In the genomic region with DNA sequence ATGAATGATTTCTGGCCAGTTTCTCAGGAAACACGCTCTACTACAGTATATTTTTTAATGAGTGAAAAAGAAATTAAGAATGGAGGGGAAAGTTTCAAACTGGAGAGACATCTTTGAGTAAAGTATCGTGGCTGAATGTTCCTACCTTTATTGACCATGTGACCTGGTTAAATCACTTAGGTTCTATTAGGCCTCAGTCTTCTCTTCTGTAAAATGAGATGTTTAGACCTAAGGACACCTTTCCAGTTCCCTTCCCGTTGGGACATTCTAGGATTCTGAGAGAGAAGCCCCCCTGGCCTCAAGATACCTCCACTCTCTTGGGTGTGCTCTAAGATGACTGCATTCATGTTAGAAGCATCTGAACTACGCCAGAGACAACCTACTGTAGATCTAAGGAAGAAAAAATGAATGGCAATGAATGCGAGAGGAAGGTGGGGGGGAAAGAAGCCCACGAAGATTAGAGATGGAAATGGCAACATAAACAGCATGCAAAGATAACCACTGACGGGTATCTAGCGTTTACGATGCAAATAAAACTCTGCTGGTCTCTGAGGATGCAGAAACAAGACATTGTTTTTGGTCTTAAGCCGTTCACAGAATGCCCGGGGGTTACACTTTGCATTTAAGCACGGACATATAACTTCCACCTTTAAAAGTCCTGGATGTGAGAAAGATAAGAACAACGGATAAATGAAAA, we compare ENCODE assay signal across 8 cellular contexts. TPM values are rescaled to one million over a fixed set of nuclear protein-coding genes. Genes with fewer than 3 reads are reported as not detected.
DNase-seq lines count a peak whose midpoint lies in the region; ATAC-seq, FAIRE-seq and TF ChIP-seq lines count a peak whose summit lies in the region.

No MANE protein-coding gene starts in this region.

- CTCF ChIA-PET in H1 (lab: Charles Lee; ENCODE audit: partially characterized antibody) = no interaction called here

- H4K20me1 ChIP-seq in MM.1S (ENCODE audit: insufficient read depth, low read length) (peaks cover 27% of the 10 kb centered on the region), H1 (replicated peaks in 1 of 2; ENCODE audit: control insufficient read depth in 1 of 2, insufficient read depth in 2 of 2, low read length in 2 of 2) (peaks cover 17 to 23% of the 10 kb centered on the region in 2 experiments)

- peak overlapping the region; percentile 48; the same call in 1 of the 2 replicates for H2BK5ac ChIP-seq in H1 (ENCODE audit: low read depth, low read length)

- intact Hi-C loops in left ventricle myocardium inferior (cut with micrococcal nuclease) (no loop called here), Right ventricle myocardium inferior (cut with DNase I) (no loop called here)

- ATAC-seq in Right ventricle myocardium inferior (no peak), GM21619 (IDR thresholded peaks at IDR 0.05; ENCODE audit: unreplicated experiment) (no peak), GM21360 (IDR thresholded peaks at IDR 0.05; ENCODE audit: unreplicated experiment) (no peak)

- TF ChIP-seq CTCF in left ventricle myocardium inferior (IDR thresholded peaks at IDR 0.05; ENCODE audit: borderline replicate concordance) (no peak), MM.1S (IDR thresholded peaks at IDR 0.05; ENCODE audit: low read length) (no peak), H1 (IDR thresholded peaks at IDR 0.05; ENCODE audit: control extremely low read depth in 1 of 3, insufficient read depth in 1 of 3, low read depth in 1 of 3, low read length in 3 of 3) (no peak)

- peak overlapping the region; percentile 53 for H2BK12ac ChIP-seq in H1 (ENCODE audit: low read depth, low read length)

- peaks cover 6% of the 10 kb centered on the region for H3K23me2 ChIP-seq in H1 (ENCODE audit: low read depth, low read length)

- TF ChIP-seq RAD21 in H1 (IDR thresholded peaks at IDR 0.05 in 1 of 2, conservative IDR thresholded peaks at IDR 0.05 in 1 of 2; ENCODE audit: low read depth in 2 of 2, low read length in 2 of 2) = no peak

- H3F3A ChIP-seq in MM.1S (ENCODE audit: insufficient read depth, low read length) = peaks cover 30% of the 10 kb centered on the region

- H3K23ac ChIP-seq in H1 (ENCODE audit: insufficient read length) = no peak overlapping the region

- H4K8ac ChIP-seq in H1 (ENCODE audit: extremely low read depth, insufficient read depth, low read length) = no peak overlapping the region

- peak overlapping the region; percentile 36; the same call in 1 of the 2 replicates for H2BK15ac ChIP-seq in H1 (ENCODE audit: low read length)

- H3K9ac ChIP-seq in MM.1S (ENCODE audit: low read length) (peak overlapping the region; percentile 61; the same call in 1 of the 2 replicates), H1 (replicated peaks in 1 of 4; ENCODE audit: extremely low read depth in 1 of 4, low read depth in 3 of 4, low read length in 3 of 4) (peak overlapping the region; percentile 34 to 99 (median 77); a peak in 6 of 7 replicates)

- no peak overlapping the region for H3K14ac ChIP-seq in H1 (ENCODE audit: insufficient read length)

- no peak overlapping the region; the same call in 1 of the 2 replicates for H2AK5ac ChIP-seq in H1 (ENCODE audit: low read depth, low read length)

- H3K56ac ChIP-seq in H1 (replicated peaks; ENCODE audit: insufficient read length, low read depth, low read length) = no peak overlapping the region

- H3K27me3 ChIP-seq in left ventricle myocardium inferior (ENCODE audit: low read depth) (no peaks in the 10 kb centered on the region), MM.1S (replicated peaks; ENCODE audit: insufficient read depth, low read length) (no peaks in the 10 kb centered on the region), H1 (replicated peaks in 1 of 4; ENCODE audit: control insufficient read depth in 3 of 4, extremely low read depth in 1 of 4, insufficient read depth in 3 of 4, low read length in 3 of 4) (peaks cover 0 to 1% (median 0%) of the 10 kb centered on the region in 4 experiments; a peak in 1 of 7 replicates)

- peak overlapping the region; percentile 87 for H4K5ac ChIP-seq in H1 (ENCODE audit: insufficient read length, low read depth, low read length)

- TF ChIP-seq EP300 in H1 (IDR thresholded peaks at IDR 0.05; ENCODE audit: borderline replicate concordance in 1 of 2, low read depth in 2 of 2, low read length in 2 of 2) = no peak

- H3K27ac ChIP-seq in left ventricle myocardium inferior (replicated peaks) (peak overlapping the region; percentile 97), MM.1S (ENCODE audit: low read length) (peak overlapping the region; percentile 37; the same call in 1 of the 2 replicates), H1 (ENCODE audit: low read depth, low read length) (peak overlapping the region; percentile 37; the same call in 1 of the 2 replicates)

- peak overlapping the region; percentile 75 for H2BK120ac ChIP-seq in H1 (replicated peaks; ENCODE audit: low read depth, low read length)

- POLR2A ChIA-PET in H1 (lab: Charles Lee; ENCODE audit: partially characterized antibody) = interaction anchor here (0.7 to 7.0 kb wide), 9 partner anchors 10 to 84 kb away, joined by 3 to 48 read pairs (median 4); no protein-coding TSS in a partner anchor

- H3K9me2 ChIP-seq in MM.1S (replicated peaks; ENCODE audit: insufficient read depth, low read length) = no peaks in the 10 kb centered on the region

- peak overlapping the region; percentile 13 for H3K4ac ChIP-seq in H1 (replicated peaks; ENCODE audit: insufficient read length, low read depth, low read length)

- 33% methylated on average over 13 of the region's 13 CpGs; no CpG with 5 or more reads in 1 of the 2 experiments for WGBS in H1 (ENCODE audit: extremely low coverage in 1 of 2, insufficient coverage in 1 of 2, insufficient read length in 1 of 2, insufficient replicate concordance in 2 of 2, low coverage in 1 of 2, low lambda C conversion rate in 2 of 2, missing lambda C conversion rate in 1 of 2), 2 experiments

- H2BK20ac ChIP-seq in H1 (ENCODE audit: low read length) = no peak overlapping the region

- H3K79me2 ChIP-seq in MM.1S (ENCODE audit: low read length) (peaks cover 39% of the 10 kb centered on the region), H1 (ENCODE audit: control insufficient read depth in 1 of 2, insufficient read depth in 2 of 2, low read length in 2 of 2) (peaks cover 31 to 40% of the 10 kb centered on the region in 2 experiments)

- H3K4me1 ChIP-seq in left ventricle myocardium inferior (peaks cover 44% of the 10 kb centered on the region), MM.1S (ENCODE audit: low read length) (peaks cover 30% of the 10 kb centered on the region), H1 (replicated peaks in 1 of 4; ENCODE audit: control insufficient read depth in 3 of 4, insufficient read depth in 4 of 4, low read length in 3 of 4) (peaks cover 0 to 7% (median 5%) of the 10 kb centered on the region in 4 experiments; a peak in 5 of 7 replicates)

- H3K9me3 ChIP-seq in left ventricle myocardium inferior (replicated peaks) (no peaks in the 10 kb centered on the region), MM.1S (replicated peaks; ENCODE audit: insufficient read depth, low read length) (no peaks in the 10 kb centered on the region), H1 (ENCODE audit: insufficient read depth in 2 of 2, low read depth in 1 of 2, low read length in 1 of 2) (no peaks in the 10 kb centered on the region)

- peak; percentile 36 for FAIRE-seq in H1 (lab: Jason Lieb, UNC)

- H3K36me3 ChIP-seq in left ventricle myocardium inferior = no peaks in the 10 kb centered on the region
- no peaks in the 10 kb centered on the region; the same call in 1 of the 2 replicates for H3K36me3 ChIP-seq in MM.1S (replicated peaks; ENCODE audit: insufficient read depth, low read length)
- peaks cover 0 to 4% (median 0%) of the 10 kb centered on the region in 4 experiments; a peak in 2 of 8 replicates for H3K36me3 ChIP-seq in H1 (ENCODE audit: control insufficient read depth in 2 of 4, insufficient read depth in 4 of 4, low read length in 3 of 4)

- H2AFZ ChIP-seq in MM.1S (ENCODE audit: low read length) (peak overlapping the region; percentile 86), H1 (ENCODE audit: low read length) (peak overlapping the region; percentile 79)

- DNase-seq in left ventricle myocardium inferior (no peak), Right ventricle myocardium inferior (ENCODE audit: missing footprints) (no peak), MM.1S (no peak), H1 (ENCODE audit: low read depth in 1 of 2, low spot score in 2 of 2) (no peak), pons (ENCODE audit: low spot score) (peak; percentile 14), ACHN (no peak)

- TF ChIP-seq POLR2A in H1 (IDR thresholded peaks at IDR 0.05; ENCODE audit: control extremely low read depth in 1 of 2, low read depth in 2 of 2, low read length in 2 of 2) = no peak

- peak overlapping the region; percentile 93 for H3K18ac ChIP-seq in H1 (ENCODE audit: extremely low read depth, low read length)

- peak overlapping the region; percentile 86 for H3K4me3 ChIP-seq in left ventricle myocardium inferior
- peak overlapping the region; percentile 62 for H3K4me3 ChIP-seq in MM.1S (ENCODE audit: low read length)
- peak overlapping the region; percentile 44 to 99 (median 65) for H3K4me3 ChIP-seq in H1 (ENCODE audit: extremely low read depth in 1 of 4, insufficient read depth in 2 of 4, low read depth in 3 of 4, low read length in 4 of 4)

- H4K91ac ChIP-seq in H1 (replicated peaks; ENCODE audit: insufficient read length, low read length) = peak overlapping the region; percentile 4

- no peaks in the 10 kb centered on the region for H3K79me1 ChIP-seq in H1 (ENCODE audit: low read depth, low read length)

- H3K4me2 ChIP-seq in MM.1S (ENCODE audit: low read depth, low read length) (peak overlapping the region; percentile 71), H1 (ENCODE audit: insufficient read depth in 1 of 2, low read depth in 2 of 2, low read length in 2 of 2) (peak overlapping the region; percentile 76 to 98)

- in situ Hi-C loops in ACHN (cut with HindIII; ENCODE audit: low pct_ligation_motif_present, low pct_unique_long_range_greater_than_20kb, low sequenced_read_pairs) = no loop called here

TF ChIP-seq in H1, 55 proteins besides CTCF, POLR2A, EP300 and RAD21:
- TF ChIP-seq KDM1A (IDR thresholded peaks at IDR 0.05; ENCODE audit: borderline replicate concordance, low read length) (peak; percentile 75; the same call in 1 of the 2 replicates), BRCA1 (IDR thresholded peaks at IDR 0.05; ENCODE audit: low read depth, low read length) (no peak)

RNA-seq across cellular contexts. Expression of gene CPSF6, which starts 0.6 kb away (rescaled TPM):
- total RNA-seq in left ventricle myocardium inferior (28.6 TPM), Right ventricle myocardium inferior (29.3 TPM)
- total RNA-seq in H1 (2021; fragmentation: NEBNext Ultra II Directional; extraction: Animal tissue kit (Norgen Biotek cat#: 25700)) = 156 and 167 TPM in 2 replicates
- 92.7 and 98.7 TPM in 2 replicates for polyA plus RNA-seq in H1 (2011; rRNA removed)
- 72.9 TPM for polyA plus RNA-seq in H1 (2011; cell fraction: cytosol; rRNA removed)
- 142 TPM for polyA plus RNA-seq in H1 (2011; cell fraction: nucleus; rRNA removed)
- polyA plus RNA-seq in H1 (2012, experiment 1 of 2) = 108 to 208 TPM (median 125 TPM) in 4 replicates
- polyA plus RNA-seq in H1 (2012, experiment 2 of 2) = 46.5 TPM
- polyA plus RNA-seq in H1 (2013, experiment 1 of 2) = 87.2 TPM
- polyA plus RNA-seq in H1 (2013, experiment 2 of 2) = 80.9 TPM
- 118 and 121 TPM in 2 replicates for polyA minus RNA-seq in H1 (2011; rRNA and poly(A)+ RNA removed)
- polyA minus RNA-seq in H1 (2011; cell fraction: cytosol; rRNA and poly(A)+ RNA removed) = 91.5 TPM
- 144 TPM for polyA minus RNA-seq in H1 (2011; cell fraction: nucleus; rRNA and poly(A)+ RNA removed)

Comparison
In these comparisons a context has a peak if more than half of its experiments do, and no peak if none do; other contexts are left out.
1. H3K27ac ChIP-seq: peak in every context shown above with its lines; median percentile 97 in left ventricle myocardium inferior; 37 in MM.1S; 37 in H1.